ENCODE assay signal across 10 cellular contexts in genomic region chr16:89924925-89925307, GRCh38. TPM values are rescaled to one million over a fixed set of nuclear protein-coding genes. Genes with fewer than 3 reads are reported as not detected.
DNase-seq lines count a peak whose midpoint lies in the region; ATAC-seq and TF ChIP-seq lines count a peak whose summit lies in the region.
"Had no signal": no experiment of that assay in that cellular context is flagged by ENCODE, and none has a peak within 500 bp of the region (broad histone marks: within the 10 kb centered on the region; RNA-seq: fewer than 3 reads in every experiment).

No MANE protein-coding gene starts in this region.

- H3K27me3 ChIP-seq in ACC112 (ENCODE audit: insufficient read depth, low read length), result no peaks in the 10 kb centered on the region
- no peaks in the 10 kb centered on the region for H3K27me3 ChIP-seq in kidney epithelial cell (ENCODE audit: control insufficient read depth, insufficient read depth, low read length)
- H3K27me3 ChIP-seq in H7 (ENCODE audit: control insufficient read depth, insufficient read depth, low read length), result no peaks in the 10 kb centered on the region; the same call in 1 of the 2 replicates

- H3K36me3 Mint-ChIP-seq in activated T-helper 17 cell treated with anti-CD3 and anti-CD28 coated beads, Interleukin-2, amount 50 U/mL, for 72 hours (ENCODE audit: low read depth), result no peaks in the 10 kb centered on the region

- peak overlapping the region; percentile 17 for H3K4me3 Mint-ChIP-seq in activated T-helper 17 cell treated with anti-CD3 and anti-CD28 coated beads, Interleukin-2, amount 50 U/mL, for 72 hours

- no peaks in the 10 kb centered on the region for H3K9me3 Mint-ChIP-seq in activated T-helper 17 cell treated with anti-CD3 and anti-CD28 coated beads, Interleukin-2, amount 50 U/mL, for 72 hours

- H3K36me3 ChIP-seq in ACC112 (ENCODE audit: insufficient read depth, low read length) (peaks cover 8% of the 10 kb centered on the region), kidney epithelial cell (ENCODE audit: control insufficient read depth, insufficient read depth, low read length) (no peaks in the 10 kb centered on the region), H7 (replicated peaks; ENCODE audit: control insufficient read depth, insufficient read depth, low read length) (no peaks in the 10 kb centered on the region)

- no peak overlapping the region for H3K27ac ChIP-seq in ACC112 (ENCODE audit: low read depth, low read length)

- H3K4me1 ChIP-seq in ACC112 (ENCODE audit: control insufficient read depth, insufficient read depth, low read length, unreplicated experiment), result peaks cover 31% of the 10 kb centered on the region

- H3K79me2 ChIP-seq in ACC112 (ENCODE audit: control insufficient read depth, insufficient read depth, low read length, unreplicated experiment), result peaks cover 26% of the 10 kb centered on the region

- peaks cover 3% of the 10 kb centered on the region for H3K4me1 Mint-ChIP-seq in activated T-helper 17 cell treated with anti-CD3 and anti-CD28 coated beads, Interleukin-2, amount 50 U/mL, for 72 hours

- no peak overlapping the region for H3K27ac Mint-ChIP-seq in activated T-helper 17 cell treated with anti-CD3 and anti-CD28 coated beads, Interleukin-2, amount 50 U/mL, for 72 hours

- peak overlapping the region; percentile 94 for H3K4me3 ChIP-seq in ACC112 (ENCODE audit: low read depth, low read length)
- no peak overlapping the region for H3K4me3 ChIP-seq in GM12865 (ENCODE audit: low read depth, low read length)
- peak overlapping the region; percentile 93 for H3K4me3 ChIP-seq in kidney epithelial cell (ENCODE audit: low read depth, low read length)
- H3K4me3 ChIP-seq in H7 (ENCODE audit: insufficient read depth, low read depth, low read length), result no peak overlapping the region; the same call in 1 of the 2 replicates

- peaks cover 3% of the 10 kb centered on the region for H3K27me3 Mint-ChIP-seq in activated T-helper 17 cell treated with anti-CD3 and anti-CD28 coated beads, Interleukin-2, amount 50 U/mL, for 72 hours

- H2AFZ ChIP-seq in ACC112 (ENCODE audit: low read length, unreplicated experiment), result no peak overlapping the region

- TF ChIP-seq CTCF in GM12865 (IDR thresholded peaks at IDR 0.05; ENCODE audit: insufficient read depth, low read depth, low read length, missing control alignments), result no peak
- no peak for TF ChIP-seq CTCF in kidney epithelial cell (IDR thresholded peaks at IDR 0.05; ENCODE audit: insufficient read depth, low read length, poor library complexity, severe bottlenecking)

- peak; percentile 15 for DNase-seq in GM12865 (ENCODE audit: low read depth)
- no peak for DNase-seq in kidney epithelial cell (ENCODE audit: low read depth)
- DNase-seq in activated CD4-positive, CD25-positive, alpha-beta regulatory T cell treated with anti-CD3 and anti-CD28 coated beads, Interleukin-2, amount 50 U/mL, for 72 hours, result no peak
- DNase-seq in H7, result no peak
- no peak for DNase-seq in iPS-NIHi7 (ENCODE audit: extremely low spot score)
- DNase-seq: activated effector memory CD4-positive, alpha-beta T cell treated with Interleukin-2 at 50 U/mL for 16 hours had no signal

- ATAC-seq in activated T-helper 17 cell treated with anti-CD3 and anti-CD28 coated beads, Interleukin-2, amount 50 U/mL, for 72 hours (replicated peaks), result no peak
- ATAC-seq in HG03354 (IDR thresholded peaks at IDR 0.05; ENCODE audit: poor library complexity, severe bottlenecking, unreplicated experiment), result no peak
- ATAC-seq: stimulated activated naive CD8-positive, alpha-beta T cell treated with anti-CD3 and anti-CD28 coated beads, Interleukin-15, Interleukin-2, amounts not matched to agents 100 U/mL and 50 U/mL, for 24 hours had no signal

RNA-seq across cellular contexts. Expression of gene TUBB3, which starts 1.8 kb away (rescaled TPM):
- 1 to 10 TPM in 1 of 2 donors, under 1 TPM in 1; 0.74 to 9.7 TPM for total RNA-seq in activated T-helper 17 cell treated with anti-CD3 and anti-CD28 coated beads, Interleukin-2, amount 50 U/mL, for 72 hours
- total RNA-seq in kidney epithelial cell, result 599 and 683 TPM in 2 replicates
- 390 and 607 TPM in 2 replicates for total RNA-seq in H7 (2014; rRNA removed; shearing (Covaris generic))

RNA-seq across cellular contexts. Expression of gene MC1R, which starts 6.3 kb away (rescaled TPM):
- 1 to 10 TPM; 7.5 to 7.6 TPM for total RNA-seq in activated T-helper 17 cell treated with anti-CD3 and anti-CD28 coated beads, Interleukin-2, amount 50 U/mL, for 72 hours
- 1.5 and 3.0 TPM in 2 replicates for total RNA-seq in kidney epithelial cell
- 5.6 and 6.5 TPM in 2 replicates for total RNA-seq in H7 (2014; rRNA removed; shearing (Covaris generic))

RNA-seq across cellular contexts. Expression of gene DEF8, which starts 23.6 kb away (rescaled TPM):
- 10 to 100 TPM in 1 of 2 donors, 1 to 10 TPM in 1; 9.3 to 11.1 TPM for total RNA-seq in activated T-helper 17 cell treated with anti-CD3 and anti-CD28 coated beads, Interleukin-2, amount 50 U/mL, for 72 hours
- 101 and 107 TPM in 2 replicates for total RNA-seq in kidney epithelial cell
- 65.0 and 67.2 TPM in 2 replicates for total RNA-seq in H7 (2014; rRNA removed; shearing (Covaris generic))

RNA-seq across cellular contexts. Expression of gene TCF25, which starts 51.5 kb away (rescaled TPM):
- total RNA-seq in activated T-helper 17 cell treated with anti-CD3 and anti-CD28 coated beads, Interleukin-2, amount 50 U/mL, for 72 hours, result 100 to 1,000 TPM; 181 to 195 TPM
- 145 and 149 TPM in 2 replicates for total RNA-seq in kidney epithelial cell
- total RNA-seq in H7 (2014; rRNA removed; shearing (Covaris generic)), result 70.5 and 71.8 TPM in 2 replicates

Comparison
In these comparisons a context has a peak if more than half of its experiments do, and no peak if none do; other contexts are left out.
1. H3K4me3 ChIP-seq: peak in ACC112 (single experiment) and kidney epithelial cell (single experiment); none in GM12865 (single experiment) and H7 (single experiment).
2. RNA of gene TUBB3, which starts 1.8 kb away (total RNA-seq): 390 to 607 TPM in H7 and 599 to 683 TPM in kidney epithelial cell; 0.74 to 9.7 TPM in activated T-helper 17 cell treated with anti-CD3 and anti-CD28 coated beads, Interleukin-2, amount 50 U/mL, for 72 hours; every median in the first group is over 10 times any median in the second.